Comparison of ENCODE assay signal across 21 cellular contexts in the genomic region with DNA sequence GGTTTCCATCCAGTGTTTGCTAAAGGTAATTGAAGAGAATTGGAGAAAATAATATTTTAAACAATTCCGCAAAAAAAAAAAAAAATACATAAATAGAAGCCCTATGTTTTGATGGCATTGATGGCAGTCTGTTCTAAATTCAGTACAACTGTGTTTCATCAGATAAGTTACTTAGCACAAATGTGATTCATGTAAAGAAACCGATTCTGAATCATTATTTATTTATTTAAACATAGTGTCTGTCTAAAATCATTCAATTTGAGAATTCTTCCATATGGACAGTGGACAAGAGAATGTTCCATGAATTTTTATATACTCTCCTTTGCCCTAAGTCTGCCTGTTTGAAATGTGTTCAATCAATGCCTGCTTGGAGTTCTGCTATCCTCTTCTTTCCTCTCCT.
"Had no signal": no experiment of that assay in that cellular context is flagged by ENCODE, and none has a peak within 500 bp of the region (broad histone marks: within the 10 kb centered on the region; RNA-seq: fewer than 3 reads in every experiment).

No MANE protein-coding gene starts in this region.

- H3K4me3 Mint-ChIP-seq: activated naive CD4-positive, alpha-beta T cell treated with anti-CD3 and anti-CD28 coated beads, Interleukin-2, amount 10 ng/mL, durations not matched to agents 7 days and 5 days; central memory CD8-positive, alpha-beta T cell; natural killer cell treated with Interleukin-12 subunit alpha and Interleukin-12 subunit beta and Interleukin-15 and Interleukin-18, amount 100 ng/mL, for 72 hours; T-helper 1 cell treated with Interleukin-12 subunit alpha and Interleukin-12 subunit beta and Interleukin-4 antibody, amounts not matched to agents 30 μg/mL and 1 μg/mL, for 36 hours; WTC11 had no signal

- H3K4me2 ChIP-seq: hepatocyte had no signal

- ATAC-seq: body of pancreas; left colon; natural killer cell treated with Interleukin-12 subunit alpha and Interleukin-12 subunit beta and Interleukin-15 and Interleukin-18, amount 100 ng/mL, for 72 hours; right lobe of liver; stimulated activated naive CD8-positive, alpha-beta T cell treated with anti-CD3 and anti-CD28 coated beads, Interleukin-15, Interleukin-2, amounts not matched to agents 100 U/mL and 50 U/mL, for 24 hours; upper lobe of right lung; WTC11 had no signal

- H3K4me3 ChIP-seq: adrenal gland, body of pancreas, esophagus squamous epithelium, hepatocyte, prostate gland, right lobe of liver, SK-N-MC, suprapubic skin, upper lobe of right lung had no signal

- H3K27ac ChIP-seq: adrenal gland, body of pancreas, esophagus squamous epithelium, hepatocyte, prostate gland, right lobe of liver, SK-N-MC, suprapubic skin, upper lobe of right lung had no signal

- H3K4me1 ChIP-seq: adrenal gland, body of pancreas, prostate gland, right lobe of liver, suprapubic skin, upper lobe of right lung had no signal

- H3K9me3 Mint-ChIP-seq: activated T-helper 2 cell treated with anti-CD3 and anti-CD28 coated beads, Interferon-gamma antibody, Interleukin-2, Interleukin-4, amounts not matched to agents 10 μg/mL and 5 μg/mL and 100 μg/mL, durations not matched to agents 14 hours and 24 hours and 36 hours; central memory CD8-positive, alpha-beta T cell; T-helper 1 cell treated with Interleukin-12 subunit alpha and Interleukin-12 subunit beta and Interleukin-4 antibody, amounts not matched to agents 30 μg/mL and 1 μg/mL, for 36 hours had no signal

- H3K36me3 Mint-ChIP-seq: activated naive CD4-positive, alpha-beta T cell treated with anti-CD3 and anti-CD28 coated beads, Interleukin-2, amount 10 ng/mL, durations not matched to agents 7 days and 5 days; natural killer cell treated with Interleukin-12 subunit alpha and Interleukin-12 subunit beta and Interleukin-15 and Interleukin-18, amount 100 ng/mL, for 72 hours; WTC11 had no signal

- H3K9me3 ChIP-seq: adrenal gland, body of pancreas, esophagus squamous epithelium, prostate gland, right lobe of liver, suprapubic skin, upper lobe of right lung had no signal

- H3K27me3 ChIP-seq: adrenal gland, body of pancreas, esophagus squamous epithelium, hepatocyte, right lobe of liver, suprapubic skin, upper lobe of right lung had no signal

- H3K36me3 ChIP-seq: adrenal gland, esophagus squamous epithelium, prostate gland, right lobe of liver, suprapubic skin, upper lobe of right lung had no signal

- H2AFZ ChIP-seq: hepatocyte had no signal

- H3K27ac Mint-ChIP-seq: activated naive CD4-positive, alpha-beta T cell treated with anti-CD3 and anti-CD28 coated beads, Interleukin-2, amount 10 ng/mL, durations not matched to agents 7 days and 5 days; activated T-helper 2 cell treated with anti-CD3 and anti-CD28 coated beads, Interferon-gamma antibody, Interleukin-2, Interleukin-4, amounts not matched to agents 10 μg/mL and 5 μg/mL and 100 μg/mL, durations not matched to agents 14 hours and 24 hours and 36 hours; natural killer cell treated with Interleukin-12 subunit alpha and Interleukin-12 subunit beta and Interleukin-15 and Interleukin-18, amount 100 ng/mL, for 72 hours; T-helper 1 cell treated with Interleukin-12 subunit alpha and Interleukin-12 subunit beta and Interleukin-4 antibody, amounts not matched to agents 30 μg/mL and 1 μg/mL, for 36 hours; WTC11 had no signal

- H3K4me1 Mint-ChIP-seq: central memory CD8-positive, alpha-beta T cell had no signal

- H3K27me3 Mint-ChIP-seq: activated naive CD4-positive, alpha-beta T cell treated with anti-CD3 and anti-CD28 coated beads, Interleukin-2, amount 10 ng/mL, durations not matched to agents 7 days and 5 days; central memory CD8-positive, alpha-beta T cell; natural killer cell treated with Interleukin-12 subunit alpha and Interleukin-12 subunit beta and Interleukin-15 and Interleukin-18, amount 100 ng/mL, for 72 hours had no signal

- DNase-seq: activated CD4-positive, alpha-beta T cell treated with anti-CD3 and anti-CD28 coated beads for 48 hours; activated CD8-positive, alpha-beta memory T cell treated with anti-CD3 and anti-CD28 coated beads for 24 hours; activated naive CD4-positive, alpha-beta T cell treated with anti-CD3 and anti-CD28 coated beads, Interleukin-2, amount 10 ng/mL, durations not matched to agents 7 days and 5 days; adrenal gland; body of pancreas; esophagus squamous epithelium; left colon; nucleus accumbens; right lobe of liver; stimulated activated CD4-positive, alpha-beta T cell treated with anti-CD3 and anti-CD28 coated beads, Interleukin-2, amount 100 ng/mL, for 48 hours; stimulated activated naive CD8-positive, alpha-beta T cell treated with anti-CD3 and anti-CD28 coated beads, Interleukin-15, Interleukin-2, amounts not matched to agents 100 U/mL and 50 U/mL, for 24 hours; upper lobe of right lung had no signal
